Comparison of ENCODE assay signal across 1 cellular context in genomic region chr6:53113742-53114141, GRCh38.
A peak's percentile ranks its signal among the peaks of the same experiment; 100 is the strongest.
TF ChIP-seq lines count a peak whose summit lies in the region.

No MANE protein-coding gene starts in this region.

TF ChIP-seq in HepG2, 621 proteins besides CTCF, POLR2A, EP300 and RAD21:
- TF ChIP-seq ARNT2 (CRISPR knock-in tag; IDR thresholded peaks at IDR 0.05; ENCODE audit: low read depth) (0 out of 2 replicates have a peak, but pooled peaks have one; percentile 31), JDP2 (CRISPR knock-in tag; IDR thresholded peaks at IDR 0.05; ENCODE audit: borderline replicate concordance) (no peak), GATA4 (IDR thresholded peaks at IDR 0.05; ENCODE audit: borderline replicate concordance, low read depth) (no peak), TARDBP (CRISPR knock-in tag; IDR thresholded peaks at IDR 0.05) (peak; percentile 34; the same call in 1 of the 2 replicates), HNF4G (IDR thresholded peaks at IDR 0.05; ENCODE audit: borderline replicate concordance, low read depth, low read length) (0 out of 2 replicates have a peak, but pooled peaks have one; percentile 15), HNF4G (CRISPR knock-in tag; IDR thresholded peaks at IDR 0.05; ENCODE audit: borderline replicate concordance, low read depth) (no peak), ZNF354B (CRISPR knock-in tag; IDR thresholded peaks at IDR 0.05) (peak; percentile 59; the same call in 1 of the 2 replicates), SRF (IDR thresholded peaks at IDR 0.05; ENCODE audit: low read depth, low read length) (peak; percentile 89), ZZZ3 (CRISPR knock-in tag; IDR thresholded peaks at IDR 0.05; ENCODE audit: borderline replicate concordance) (no peak), ZBTB34 (CRISPR knock-in tag; IDR thresholded peaks at IDR 0.05) (0 out of 2 replicates have a peak, but pooled peaks have one; percentile 48), GATAD2A (CRISPR knock-in tag; IDR thresholded peaks at IDR 0.05) (0 out of 2 replicates have a peak, but pooled peaks have one; percentile 12), CC2D1A (CRISPR knock-in tag; IDR thresholded peaks at IDR 0.05) (0 out of 2 replicates have a peak, but pooled peaks have one; percentile 13), ZNF629 (CRISPR knock-in tag; conservative IDR thresholded peaks at IDR 0.05) (0 out of 2 replicates have a peak, but pooled peaks have one; percentile 37), SOX5 (CRISPR knock-in tag; IDR thresholded peaks at IDR 0.05; ENCODE audit: borderline replicate concordance) (peak; percentile 73; the same call in 1 of the 2 replicates), YY1 (IDR thresholded peaks at IDR 0.05; ENCODE audit: insufficient read depth, insufficient replicate concordance, low read depth, low read length) (peak; percentile 6), ISL2 (CRISPR knock-in tag; IDR thresholded peaks at IDR 0.05) (0 out of 2 replicates have a peak, but pooled peaks have one; percentile 33), PRDM10 (CRISPR knock-in tag; IDR thresholded peaks at IDR 0.05; ENCODE audit: low read depth) (peak; percentile 26; the same call in 1 of the 2 replicates), SOX6 (IDR thresholded peaks at IDR 0.05) (no peak), SOX6 (CRISPR knock-in tag; IDR thresholded peaks at IDR 0.05) (peak; percentile 67; the same call in 1 of the 2 replicates), HES4 (CRISPR knock-in tag; IDR thresholded peaks at IDR 0.05; ENCODE audit: borderline replicate concordance) (no peak), ZMYM4 (CRISPR knock-in tag; IDR thresholded peaks at IDR 0.05) (0 out of 2 replicates have a peak, but pooled peaks have one; percentile 18), ZNF788 (CRISPR knock-in tag; IDR thresholded peaks at IDR 0.05; ENCODE audit: borderline replicate concordance) (no peak), HNF4A (CRISPR knock-in tag; IDR thresholded peaks at IDR 0.05) (peak; percentile 38; the same call in 1 of the 2 replicates), MAFG (CRISPR knock-in tag; IDR thresholded peaks at IDR 0.05) (no peak), ZNF652 (CRISPR knock-in tag; IDR thresholded peaks at IDR 0.05; ENCODE audit: borderline replicate concordance, low read depth) (peak; percentile 55; the same call in 1 of the 2 replicates), PAXIP1 (CRISPR knock-in tag; conservative IDR thresholded peaks at IDR 0.05) (0 out of 2 replicates have a peak, but pooled peaks have one; percentile 25), FOXP4 (CRISPR knock-in tag; IDR thresholded peaks at IDR 0.05) (peak; percentile 33; the same call in 1 of the 2 replicates), SOX13 (IDR thresholded peaks at IDR 0.05) (no peak), SOX13 (CRISPR knock-in tag; conservative IDR thresholded peaks at IDR 0.05 in 1 of 2, IDR thresholded peaks at IDR 0.05 in 1 of 2) (peak in 1 of 2 experiments; percentile 87; a peak in 2 of 4 replicates), ARID5B (CRISPR knock-in tag; IDR thresholded peaks at IDR 0.05) (0 out of 2 replicates have a peak, but pooled peaks have one; percentile 29), ATRX (CRISPR knock-in tag; IDR thresholded peaks at IDR 0.05; ENCODE audit: borderline replicate concordance) (no peak)
TF ChIP-seq in HepG2: peak in this region for 21.
